In genomic region chr1:175493999-175494336, GRCh38 we compare ENCODE assay signal across 26 cellular contexts.
DNase-seq lines count a peak whose midpoint lies in the region; ATAC-seq, FAIRE-seq and TF ChIP-seq lines count a peak whose summit lies in the region.
"Had no signal": no experiment of that assay in that cellular context is flagged by ENCODE, and none has a peak within 500 bp of the region (broad histone marks: within the 10 kb centered on the region; RNA-seq: fewer than 3 reads in every experiment).

No MANE protein-coding gene starts in this region.

- peaks cover 0 to 5% (median 0%) of the 10 kb centered on the region in 11 experiments; a peak in 1 of 22 replicates for H3K27me3 ChIP-seq in BLaER1 treated with 17β-estradiol and CSF1 and Interleukin-3, amounts not matched to agents 10 nM and 100 nM
- H3K27me3 ChIP-seq: cardiac muscle cell, ovary, right atrium auricular region had no signal

- no peak overlapping the region for H3K4me3 ChIP-seq in BLaER1 treated with 17β-estradiol and CSF1 and Interleukin-3, amounts not matched to agents 10 nM and 100 nM
- H3K4me3 ChIP-seq: cardiac muscle cell, ovary, right atrium auricular region, SK-N-MC, spleen, suprapubic skin had no signal

- no peaks in the 10 kb centered on the region for H3K36me3 Mint-ChIP-seq in glutamatergic neuron (ENCODE audit: unreplicated experiment)
- H3K36me3 Mint-ChIP-seq: natural killer cell; stimulated activated memory B cell treated with anti-CD40 and anti-IgM and Interleukin-4, amounts not matched to agents 10 μg/mL and 1 μg/mL and 100 μg/mL, for 72 hours had no signal

- TF ChIP-seq CTCF in glutamatergic neuron (IDR thresholded peaks at IDR 0.05; ENCODE audit: partially characterized antibody, unreplicated experiment), result no peak

- H4K20me1 ChIP-seq in BLaER1 treated with 17β-estradiol and CSF1 and Interleukin-3, amounts not matched to agents 10 nM and 100 nM, result no peaks in the 10 kb centered on the region

- peak overlapping the region; percentile 16 for H3K27ac Mint-ChIP-seq in glutamatergic neuron (ENCODE audit: unreplicated experiment)
- H3K27ac Mint-ChIP-seq: dendritic cell treated with granulocyte-macrophage colony-stimulating factor and Interleukin-4, amounts not matched to agents 40 ng/mL and 50 ng/mL, for 4 days; natural killer cell; stimulated activated memory B cell treated with anti-CD40 and anti-IgM and Interleukin-4, amounts not matched to agents 10 μg/mL and 1 μg/mL and 100 μg/mL, for 72 hours; T-helper 2 cell treated with Interferon-gamma antibody and Interleukin-4, amounts not matched to agents 5 μg/mL and 100 μg/mL, for 36 hours had no signal

- no peak overlapping the region for H3K27ac ChIP-seq in BLaER1 treated with 17β-estradiol and CSF1 and Interleukin-3, amounts not matched to agents 10 nM and 100 nM
- H3K27ac ChIP-seq: cardiac muscle cell, KMS-11, ovary, right atrium auricular region, RWPE1, SK-N-MC, spleen, suprapubic skin, WERI-Rb-1 had no signal

- peak; percentile 86 for DNase-seq in NCI-H1694 (lab: John Stamatoyannopoulos, UW)
- peak; percentile 63 for DNase-seq in NCI-H69 (lab: John Stamatoyannopoulos, UW)
- DNase-seq in glutamatergic neuron, result peak; percentile 21
- no peak for DNase-seq in GM19239 (ENCODE audit: insufficient read length, low spot score)
- DNase-seq: activated naive CD4-positive, alpha-beta T cell treated with anti-CD3 and anti-CD28 coated beads, Interleukin-2, amount 50 U/mL, for 16 hours; natural killer cell; NCI-H187 treated with DMSO at 0.1 percent for 48 hours; NCI-H510A treated with DMSO at 0.1 percent for 48 hours; ovary; spleen; stimulated activated CD4-positive, alpha-beta T cell treated with anti-CD3 and anti-CD28 coated beads, Interleukin-4, amount 100 ng/mL, for 1 hour; WERI-Rb-1 had no signal

- peaks cover 6% of the 10 kb centered on the region for H3K4me1 Mint-ChIP-seq in glutamatergic neuron (ENCODE audit: low read depth, unreplicated experiment)
- H3K4me1 Mint-ChIP-seq: stimulated activated memory B cell treated with anti-CD40 and anti-IgM and Interleukin-4, amounts not matched to agents 10 μg/mL and 1 μg/mL and 100 μg/mL, for 72 hours had no signal

- no peaks in the 10 kb centered on the region for H3K36me3 ChIP-seq in BLaER1 treated with 17β-estradiol and CSF1 and Interleukin-3, amounts not matched to agents 10 nM and 100 nM
- H3K36me3 ChIP-seq: cardiac muscle cell, ovary, right atrium auricular region, spleen, suprapubic skin, WERI-Rb-1 had no signal

- H3K9ac ChIP-seq in BLaER1 treated with 17β-estradiol and CSF1 and Interleukin-3, amounts not matched to agents 10 nM and 100 nM, result no peak overlapping the region
- H3K9ac ChIP-seq: KMS-11 had no signal

- no peak for ATAC-seq in HG02610 (IDR thresholded peaks at IDR 0.05; ENCODE audit: unreplicated experiment)
- ATAC-seq in GM18502 (IDR thresholded peaks at IDR 0.05; ENCODE audit: poor library complexity, unreplicated experiment), result no peak
- no peak for ATAC-seq in HG03045 (IDR thresholded peaks at IDR 0.05; ENCODE audit: unreplicated experiment)
- ATAC-seq: natural killer cell; stimulated activated memory B cell treated with anti-CD40 and anti-IgM and Interleukin-4, amounts not matched to agents 10 μg/mL and 1 μg/mL and 100 μg/mL, for 72 hours had no signal

- peak overlapping the region in 9 of 11 experiments; percentile 27 to 91 (median 73); a peak in 17 of 22 replicates for H3K4me2 ChIP-seq in BLaER1 treated with 17β-estradiol and CSF1 and Interleukin-3, amounts not matched to agents 10 nM and 100 nM
- H3K4me2 ChIP-seq: KMS-11 had no signal

- peaks cover 16 to 32% (median 30%) of the 10 kb centered on the region in 10 experiments for H3K4me1 ChIP-seq in BLaER1 treated with 17β-estradiol and CSF1 and Interleukin-3, amounts not matched to agents 10 nM and 100 nM
- H3K4me1 ChIP-seq: right atrium auricular region, spleen, suprapubic skin had no signal

- no peak overlapping the region for H3K4me3 Mint-ChIP-seq in glutamatergic neuron (ENCODE audit: unreplicated experiment)
- H3K4me3 Mint-ChIP-seq: dendritic cell treated with granulocyte-macrophage colony-stimulating factor and Interleukin-4, amounts not matched to agents 40 ng/mL and 50 ng/mL, for 4 days; natural killer cell; stimulated activated memory B cell treated with anti-CD40 and anti-IgM and Interleukin-4, amounts not matched to agents 10 μg/mL and 1 μg/mL and 100 μg/mL, for 72 hours; T-helper 2 cell treated with Interferon-gamma antibody and Interleukin-4, amounts not matched to agents 5 μg/mL and 100 μg/mL, for 36 hours had no signal

- peaks cover 1% of the 10 kb centered on the region for H3K27me3 Mint-ChIP-seq in glutamatergic neuron (ENCODE audit: unreplicated experiment)
- H3K27me3 Mint-ChIP-seq: dendritic cell treated with granulocyte-macrophage colony-stimulating factor and Interleukin-4, amounts not matched to agents 40 ng/mL and 50 ng/mL, for 4 days; stimulated activated memory B cell treated with anti-CD40 and anti-IgM and Interleukin-4, amounts not matched to agents 10 μg/mL and 1 μg/mL and 100 μg/mL, for 72 hours had no signal

- H3K9me3 Mint-ChIP-seq in glutamatergic neuron (ENCODE audit: unreplicated experiment), result no peaks in the 10 kb centered on the region
- H3K9me3 Mint-ChIP-seq: dendritic cell treated with granulocyte-macrophage colony-stimulating factor and Interleukin-4, amounts not matched to agents 40 ng/mL and 50 ng/mL, for 4 days; natural killer cell; stimulated activated memory B cell treated with anti-CD40 and anti-IgM and Interleukin-4, amounts not matched to agents 10 μg/mL and 1 μg/mL and 100 μg/mL, for 72 hours; T-helper 2 cell treated with Interferon-gamma antibody and Interleukin-4, amounts not matched to agents 5 μg/mL and 100 μg/mL, for 36 hours had no signal

- FAIRE-seq in GM19239 (lab: Jason Lieb, UNC), result no peak
- FAIRE-seq: islet of Langerhans had no signal

- H3K9me3 ChIP-seq in BLaER1 treated with 17β-estradiol and CSF1 and Interleukin-3, amounts not matched to agents 10 nM and 100 nM (replicated peaks in 1 of 11), result peaks cover 0 to 8% (median 0%) of the 10 kb centered on the region in 11 experiments; a peak in 4 of 22 replicates
- H3K9me3 ChIP-seq: ovary, right atrium auricular region, spleen, suprapubic skin had no signal
